ENCODE assay signal across 30 cellular contexts in the genomic region with DNA sequence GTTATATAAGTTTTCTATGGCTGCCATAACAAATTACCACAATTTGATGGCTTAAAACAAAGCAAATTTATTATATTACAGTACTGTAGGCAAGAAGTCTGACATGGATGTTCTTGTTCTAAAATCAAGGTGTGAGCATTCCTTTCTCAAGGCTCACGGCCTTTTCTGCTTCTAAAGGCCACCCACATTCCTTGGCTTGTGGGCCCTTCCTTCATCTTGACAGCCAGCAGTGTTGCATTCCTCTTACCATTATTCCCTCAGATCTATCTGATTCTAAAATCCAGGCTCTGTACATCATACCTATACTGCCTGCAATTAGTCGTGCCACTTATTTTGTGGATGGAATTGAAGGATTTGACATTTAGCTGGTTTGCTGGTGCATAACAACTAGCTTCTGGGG. TPM values are rescaled to one million over a fixed set of nuclear protein-coding genes. Genes with fewer than 3 reads are reported as not detected.
"Had no signal": no experiment of that assay in that cellular context is flagged by ENCODE, and none has a peak within 500 bp of the region (broad histone marks: within the 10 kb centered on the region; RNA-seq: fewer than 3 reads in every experiment).

No MANE protein-coding gene starts in this region.

- H3K4me3 Mint-ChIP-seq: activated CD4-positive, alpha-beta memory T cell treated with anti-CD3 and anti-CD28 coated beads, Interleukin-2, amount 10 ng/mL, durations not matched to agents 7 days and 5 days; activated CD4-positive, alpha-beta T cell treated with anti-CD3 and anti-CD28 coated beads for 36 hours; activated CD4-positive, alpha-beta T cell treated with anti-CD3 and anti-CD28 coated beads, Interleukin-2, amount 10 ng/mL, durations not matched to agents 24 days and 14 days; activated naive CD4-positive, alpha-beta T cell treated with anti-CD3 and anti-CD28 coated beads, Interleukin-2, amount 10 ng/mL, durations not matched to agents 7 days and 5 days; activated naive CD8-positive, alpha-beta T cell treated with anti-CD3 and anti-CD28 coated beads, Interleukin-2, amount 10 ng/mL, durations not matched to agents 7 days and 5 days; activated T-cell treated with anti-CD3 and anti-CD28 coated beads, Interleukin-2, amount 50 U/mL, for 24 hours; activated T-cell treated with anti-CD3 and anti-CD28 coated beads, Interleukin-2, amount 50 U/mL, for 72 hours; brain; endodermal cell; T-helper 17 cell; T-helper 2 cell treated with Interferon-gamma antibody and Interleukin-4, amounts not matched to agents 5 μg/mL and 100 μg/mL, for 36 hours had no signal

- H3K36me3 Mint-ChIP-seq: activated naive CD4-positive, alpha-beta T cell treated with anti-CD3 and anti-CD28 coated beads, Interleukin-2, amount 10 ng/mL, durations not matched to agents 7 days and 5 days; activated naive CD4-positive, alpha-beta T cell treated with anti-CD3 and anti-CD28 coated beads, Interleukin-2, amount 50 U/mL, for 72 hours; activated naive CD8-positive, alpha-beta T cell treated with anti-CD3 and anti-CD28 coated beads, Interleukin-2, amount 10 ng/mL, durations not matched to agents 7 days and 5 days; brain had no signal

- H3K9me3 ChIP-seq: ascending aorta, breast epithelium, colonic mucosa had no signal

- H3K4me1 Mint-ChIP-seq: activated CD4-positive, alpha-beta memory T cell treated with anti-CD3 and anti-CD28 coated beads, Interleukin-2, amount 10 ng/mL, durations not matched to agents 7 days and 5 days; activated CD4-positive, alpha-beta T cell treated with anti-CD3 and anti-CD28 coated beads for 36 hours; activated CD4-positive, alpha-beta T cell treated with anti-CD3 and anti-CD28 coated beads, Interleukin-2, amount 10 ng/mL, durations not matched to agents 24 days and 14 days; activated naive CD4-positive, alpha-beta T cell treated with anti-CD3 and anti-CD28 coated beads, Interleukin-2, amount 10 ng/mL, durations not matched to agents 7 days and 5 days; activated naive CD8-positive, alpha-beta T cell treated with anti-CD3 and anti-CD28 coated beads, Interleukin-2, amount 10 ng/mL, durations not matched to agents 7 days and 5 days; brain; T-helper 17 cell had no signal

- H3K27me3 Mint-ChIP-seq: activated CD4-positive, alpha-beta T cell treated with anti-CD3 and anti-CD28 coated beads for 36 hours; activated T-cell treated with anti-CD3 and anti-CD28 coated beads, Interleukin-2, amount 50 U/mL, for 24 hours; T-helper 17 cell had no signal

- H3K4me3 ChIP-seq: ascending aorta, breast epithelium, cardiac muscle cell, colonic mucosa, heart left ventricle had no signal

- H3K4me1 ChIP-seq: ascending aorta, breast epithelium, colonic mucosa, heart left ventricle had no signal

- H3K27ac Mint-ChIP-seq: activated CD4-positive, alpha-beta memory T cell treated with anti-CD3 and anti-CD28 coated beads, Interleukin-2, amount 10 ng/mL, durations not matched to agents 7 days and 5 days; activated CD4-positive, alpha-beta T cell treated with anti-CD3 and anti-CD28 coated beads for 36 hours; activated CD4-positive, alpha-beta T cell treated with anti-CD3 and anti-CD28 coated beads, Interleukin-2, amount 10 ng/mL, durations not matched to agents 24 days and 14 days; activated naive CD4-positive, alpha-beta T cell treated with anti-CD3 and anti-CD28 coated beads, Interleukin-2, amount 10 ng/mL, durations not matched to agents 7 days and 5 days; activated naive CD4-positive, alpha-beta T cell treated with anti-CD3 and anti-CD28 coated beads, Interleukin-2, amount 50 U/mL, for 72 hours; activated naive CD8-positive, alpha-beta T cell treated with anti-CD3 and anti-CD28 coated beads, Interleukin-2, amount 10 ng/mL, durations not matched to agents 7 days and 5 days; activated T-cell treated with anti-CD3 and anti-CD28 coated beads, Interleukin-2, amount 50 U/mL, for 24 hours; activated T-cell treated with anti-CD3 and anti-CD28 coated beads, Interleukin-2, amount 50 U/mL, for 72 hours; endodermal cell; T-helper 17 cell; T-helper 2 cell treated with Interferon-gamma antibody and Interleukin-4, amounts not matched to agents 5 μg/mL and 100 μg/mL, for 36 hours had no signal

- H3K9me3 Mint-ChIP-seq: activated CD4-positive, alpha-beta memory T cell treated with anti-CD3 and anti-CD28 coated beads, Interleukin-2, amount 10 ng/mL, durations not matched to agents 7 days and 5 days; activated CD4-positive, alpha-beta T cell treated with anti-CD3 and anti-CD28 coated beads, Interleukin-2, amount 10 ng/mL, durations not matched to agents 24 days and 14 days; activated naive CD4-positive, alpha-beta T cell treated with anti-CD3 and anti-CD28 coated beads, Interleukin-2, amount 10 ng/mL, durations not matched to agents 7 days and 5 days; activated naive CD4-positive, alpha-beta T cell treated with anti-CD3 and anti-CD28 coated beads, Interleukin-2, amount 50 U/mL, for 72 hours; activated naive CD8-positive, alpha-beta T cell treated with anti-CD3 and anti-CD28 coated beads, Interleukin-2, amount 10 ng/mL, durations not matched to agents 7 days and 5 days; activated T-cell treated with anti-CD3 and anti-CD28 coated beads, Interleukin-2, amount 50 U/mL, for 24 hours; activated T-cell treated with anti-CD3 and anti-CD28 coated beads, Interleukin-2, amount 50 U/mL, for 72 hours; T-helper 2 cell treated with Interferon-gamma antibody and Interleukin-4, amounts not matched to agents 5 μg/mL and 100 μg/mL, for 36 hours had no signal

- ATAC-seq: activated CD4-positive, alpha-beta T cell treated with anti-CD3 and anti-CD28 coated beads for 36 hours; activated naive CD4-positive, alpha-beta T cell treated with anti-CD3 and anti-CD28 coated beads, Interleukin-2, amount 50 U/mL, for 72 hours; activated T-cell treated with anti-CD3 and anti-CD28 coated beads, Interleukin-2, amount 50 U/mL, for 72 hours; esophagus mucosa; heart left ventricle; T-helper 17 cell had no signal

- DNase-seq: activated CD4-positive, alpha-beta memory T cell treated with anti-CD3 and anti-CD28 coated beads, Interleukin-2, amount 10 ng/mL, durations not matched to agents 7 days and 5 days; activated CD4-positive, alpha-beta T cell treated with anti-CD3 and anti-CD28 coated beads for 36 hours; activated CD4-positive, alpha-beta T cell treated with anti-CD3 and anti-CD28 coated beads, Interleukin-2, amount 10 ng/mL, durations not matched to agents 24 days and 14 days; activated CD4-positive, CD25-positive, alpha-beta regulatory T cell; activated CD4-positive, CD25-positive, alpha-beta regulatory T cell treated with anti-CD3 and anti-CD28 coated beads, Interleukin-2, amount 50 U/mL, for 72 hours; activated CD8-positive, alpha-beta memory T cell treated with anti-CD3 and anti-CD28 coated beads, Interleukin-2, amount 50 U/mL, for 48 hours; activated gamma-delta T cell; activated naive CD4-positive, alpha-beta T cell; activated naive CD4-positive, alpha-beta T cell treated with anti-CD3 and anti-CD28 coated beads, Interleukin-2, amount 10 ng/mL, durations not matched to agents 7 days and 5 days; activated naive CD8-positive, alpha-beta T cell treated with anti-CD3 and anti-CD28 coated beads, Interleukin-2, amount 10 ng/mL, durations not matched to agents 7 days and 5 days; activated T-cell treated with anti-CD3 and anti-CD28 coated beads for 4 hours; activated T-cell treated with anti-CD3 and anti-CD28 coated beads, Interleukin-2, amount 50 U/mL, for 24 hours; activated T-cell treated with anti-CD3 and anti-CD28 coated beads, Interleukin-2, amount 50 U/mL, for 72 hours; central memory CD4-positive, alpha-beta T cell; cerebellar nuclear complex; colonic mucosa; effector memory CD4-positive, alpha-beta T cell; endodermal cell; heart left ventricle; T-helper 1 cell; T-helper 17 cell; T1000 had no signal

- FAIRE-seq: frontal cortex had no signal

- H3K36me3 ChIP-seq: ascending aorta, breast epithelium, cardiac muscle cell, colonic mucosa, heart left ventricle had no signal

- H3K27me3 ChIP-seq: ascending aorta, breast epithelium, cardiac muscle cell, colonic mucosa, heart left ventricle had no signal

- H3K27ac ChIP-seq: ascending aorta, breast epithelium, cardiac muscle cell, colonic mucosa, heart left ventricle had no signal

RNA-seq across cellular contexts. Expression of a gene that starts 3.6 kb away (rescaled TPM):
- total RNA-seq: ascending aorta had no signal
